ENCODE assay signal across 13 cellular contexts in the genomic region with DNA sequence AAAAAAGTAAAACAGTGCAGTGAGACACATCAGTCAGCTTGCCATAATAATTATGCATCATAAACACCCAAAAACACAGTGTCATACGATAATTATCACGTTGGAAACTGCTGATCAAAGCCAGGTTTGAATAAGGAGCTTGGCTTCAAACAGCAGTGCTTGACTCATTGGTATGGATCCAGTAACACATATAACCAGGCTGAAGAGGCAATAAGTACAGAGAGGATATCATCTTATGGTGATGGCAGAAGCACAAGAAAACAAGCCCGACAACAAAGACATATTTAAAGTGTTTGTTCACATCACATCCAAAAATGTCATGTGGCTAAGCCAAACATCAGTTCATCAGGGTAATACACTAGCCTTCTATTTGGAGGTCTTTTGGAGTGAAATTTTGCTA.
DNase-seq lines count a peak whose midpoint lies in the region; ATAC-seq and TF ChIP-seq lines count a peak whose summit lies in the region.
"Had no signal": no experiment of that assay in that cellular context is flagged by ENCODE, and none has a peak within 500 bp of the region (broad histone marks: within the 10 kb centered on the region; RNA-seq: fewer than 3 reads in every experiment).

No MANE protein-coding gene starts in this region.

- no peak overlapping the region for H3K4me3 ChIP-seq in LNCaP clone FGC (ENCODE audit: low read depth, low read length)
- H3K4me3 ChIP-seq: GM12878, GM23338 had no signal

- no peaks in the 10 kb centered on the region for H3K36me3 Mint-ChIP-seq in activated T-helper 17 cell treated with anti-CD3 and anti-CD28 coated beads, Interleukin-2, amount 50 U/mL, for 72 hours (ENCODE audit: low read depth)
- H3K36me3 Mint-ChIP-seq: CD4-positive, alpha-beta memory T cell had no signal

- no peak for ATAC-seq in activated T-helper 17 cell treated with anti-CD3 and anti-CD28 coated beads, Interleukin-2, amount 50 U/mL, for 72 hours (replicated peaks)
- ATAC-seq: GM12878, GM23338 had no signal

- no peaks in the 10 kb centered on the region for H3K9me3 Mint-ChIP-seq in activated T-helper 17 cell treated with anti-CD3 and anti-CD28 coated beads, Interleukin-2, amount 50 U/mL, for 72 hours

- DNase-seq in LNCaP clone FGC (ENCODE audit: low read depth) (peak; percentile 90), NCI-H1105 (lab: John Stamatoyannopoulos, UW) (peak; percentile 25), NCI-H69 (lab: John Stamatoyannopoulos, UW) (peak; percentile 38), superior temporal gyrus (ENCODE audit: extremely low spot score) (peak; percentile 29), NCI-H748 treated with DMSO at 0.1 percent for 48 hours (lab: John Stamatoyannopoulos, UW) (no peak), NOMO-1 (lab: John Stamatoyannopoulos, UW; ENCODE audit: unreplicated experiment in 2 of 2) (no peak)
- DNase-seq: BE2C; CD4-positive, alpha-beta memory T cell; DMS79; H7 had no signal

- H3K4me1 Mint-ChIP-seq in activated T-helper 17 cell treated with anti-CD3 and anti-CD28 coated beads, Interleukin-2, amount 50 U/mL, for 72 hours: no peaks in the 10 kb centered on the region
- H3K4me1 Mint-ChIP-seq: CD4-positive, alpha-beta memory T cell; GM23338 had no signal

- no peak overlapping the region for H3K4me3 Mint-ChIP-seq in activated T-helper 17 cell treated with anti-CD3 and anti-CD28 coated beads, Interleukin-2, amount 50 U/mL, for 72 hours
- H3K4me3 Mint-ChIP-seq: CD4-positive, alpha-beta memory T cell; GM23338 had no signal

- no peak for TF ChIP-seq CTCF in LNCaP clone FGC (IDR thresholded peaks at IDR 0.05; ENCODE audit: control insufficient read depth, extremely low read depth, insufficient read depth)

- H3K27me3 Mint-ChIP-seq in activated T-helper 17 cell treated with anti-CD3 and anti-CD28 coated beads, Interleukin-2, amount 50 U/mL, for 72 hours: no peaks in the 10 kb centered on the region
- H3K27me3 Mint-ChIP-seq: CD4-positive, alpha-beta memory T cell had no signal

- H3K27ac Mint-ChIP-seq in activated T-helper 17 cell treated with anti-CD3 and anti-CD28 coated beads, Interleukin-2, amount 50 U/mL, for 72 hours: no peak overlapping the region
- H3K27ac Mint-ChIP-seq: CD4-positive, alpha-beta memory T cell; GM23338 had no signal

Comparison
In these comparisons a context has a peak if more than half of its experiments do, and no peak if none do; other contexts are left out.
1. DNase-seq: peak in LNCaP clone FGC (single experiment), NCI-H1105 (single experiment), NCI-H69 (single experiment) and superior temporal gyrus (single experiment); none in NCI-H748 treated with DMSO at 0.1 percent for 48 hours (single experiment) and NOMO-1 (0 of 2).